In the genomic region with DNA sequence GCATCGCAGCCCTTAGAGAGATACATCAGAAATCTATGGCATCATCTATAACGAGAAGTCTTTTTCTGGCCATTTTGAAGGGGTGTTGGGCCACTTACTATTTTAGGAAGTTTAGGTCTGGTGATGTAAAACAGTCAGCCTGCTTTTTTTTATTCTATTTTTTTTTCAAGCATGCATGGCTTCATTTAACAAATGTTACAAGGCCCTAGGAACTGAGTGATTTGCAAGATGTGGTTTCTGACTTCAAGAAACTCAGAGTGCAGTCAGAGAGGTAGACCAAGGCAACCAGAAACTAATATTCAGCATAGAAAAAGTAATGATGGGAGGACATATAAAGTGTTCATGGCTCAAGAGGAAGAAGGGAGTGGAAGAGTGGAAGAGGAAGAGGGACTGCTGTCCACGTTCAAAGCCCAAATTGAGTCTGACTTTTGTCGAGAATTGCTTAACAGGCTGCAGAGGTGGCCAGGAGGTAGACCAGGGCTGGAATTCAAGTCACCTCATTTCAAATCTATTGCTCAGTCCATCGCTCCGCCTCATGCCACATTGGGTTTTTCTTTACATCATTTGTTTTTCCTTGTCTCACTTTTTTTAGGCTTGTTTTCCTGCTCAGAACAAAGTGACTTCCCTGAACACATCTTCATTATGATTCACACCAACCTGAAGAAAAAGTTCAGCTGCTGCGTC, we compare ENCODE assay signal across 10 cellular contexts.
A peak's percentile ranks its signal among the peaks of the same experiment; 100 is the strongest.
DNase-seq lines count a peak whose midpoint lies in the region; ATAC-seq and TF ChIP-seq lines count a peak whose summit lies in the region.
"Had no signal": no experiment of that assay in that cellular context is flagged by ENCODE, and none has a peak within 500 bp of the region (broad histone marks: within the 10 kb centered on the region; RNA-seq: fewer than 3 reads in every experiment).

No MANE protein-coding gene starts in this region.

- H3K4me2 ChIP-seq in GM23338: no peak overlapping the region

- CTCF ChIA-PET in activated B cell treated with CpG ODN at 0.5 μM for 24 hours (lab: Charles Lee): no interaction called here

- H3K4me3 Mint-ChIP-seq in T-helper 2 cell treated with Interferon-gamma antibody and Interleukin-4, amounts not matched to agents 5 μg/mL and 100 μg/mL, for 36 hours: peak overlapping the region; percentile 83
- H3K4me3 Mint-ChIP-seq in GM23338: no peak overlapping the region
- peak overlapping the region; percentile 74 for H3K4me3 Mint-ChIP-seq in activated B cell treated with CpG ODN at 0.5 μM for 24 hours
- no peak overlapping the region for H3K4me3 Mint-ChIP-seq in nephron progenitor cell

- H3K4me1 Mint-ChIP-seq in T-helper 2 cell treated with Interferon-gamma antibody and Interleukin-4, amounts not matched to agents 5 μg/mL and 100 μg/mL, for 36 hours (ENCODE audit: low read depth): peaks cover 72% of the 10 kb centered on the region
- H3K4me1 Mint-ChIP-seq in GM23338: no peaks in the 10 kb centered on the region
- H3K4me1 Mint-ChIP-seq in activated B cell treated with CpG ODN at 0.5 μM for 24 hours: peaks cover 87% of the 10 kb centered on the region
- no peaks in the 10 kb centered on the region for H3K4me1 Mint-ChIP-seq in nephron progenitor cell

- H3K27me3 ChIP-seq in GM23338 (ENCODE audit: insufficient read depth): no peaks in the 10 kb centered on the region

- DNase-seq in T-helper 2 cell treated with Interferon-gamma antibody and Interleukin-4, amounts not matched to agents 5 μg/mL and 100 μg/mL, for 36 hours (ENCODE audit: low spot score): no peak
- DNase-seq in T-helper 2 cell (no peak), GM23338 (ENCODE audit: low spot score) (no peak), activated B cell treated with CpG ODN at 0.5 μM for 24 hours (no peak), nephron progenitor cell (no peak), glomerular visceral epithelial cell (ENCODE audit: extremely low spot score) (no peak), HT-29 (ENCODE audit: low spot score) (no peak)
- DNase-seq in stimulated activated CD4-positive, alpha-beta T cell treated with anti-CD3 and anti-CD28 coated beads, Interleukin-12 subunit alpha, Interleukin-12 subunit beta, amount 100 ng/mL, for 4 hours: no peak
- DNase-seq: hypothalamus, NCI-H69 had no signal

- H3K27ac Mint-ChIP-seq in T-helper 2 cell treated with Interferon-gamma antibody and Interleukin-4, amounts not matched to agents 5 μg/mL and 100 μg/mL, for 36 hours: peak overlapping the region; percentile 97
- H3K27ac Mint-ChIP-seq in GM23338 (0 out of 2 replicates have a peak overlapping the region, but pooled peaks have one; percentile 58), activated B cell treated with CpG ODN at 0.5 μM for 24 hours (peak overlapping the region; percentile 97), nephron progenitor cell (peak overlapping the region; percentile 1)

- H3K79me2 ChIP-seq in GM23338 (replicated peaks; ENCODE audit: insufficient read depth): peaks cover 15% of the 10 kb centered on the region

- H2AFZ ChIP-seq in GM23338: no peak overlapping the region

- H3K36me3 ChIP-seq in GM23338 (ENCODE audit: insufficient read depth): peaks cover 16% of the 10 kb centered on the region

- H3K4me1 ChIP-seq in GM23338 (ENCODE audit: insufficient read depth): no peaks in the 10 kb centered on the region

- intact Hi-C loops in activated B cell treated with CpG ODN at 0.5 μM for 24 hours (cut with micrococcal nuclease): no loop called here

- POLR2A ChIA-PET in activated B cell treated with CpG ODN at 0.5 μM for 24 hours (lab: Charles Lee): interaction anchor here (0.6 to 9.2 kb wide), 13 partner anchors 11 to 110 kb away, joined by 3 to 80 read pairs (median 13); no protein-coding TSS in a partner anchor

- TF ChIP-seq CTCF in GM23338 (conservative IDR thresholded peaks at IDR 0.05; ENCODE audit: low read depth in 2 of 2) (no peak), activated B cell treated with CpG ODN at 0.5 μM for 24 hours (IDR thresholded peaks at IDR 0.05) (no peak), nephron progenitor cell (IDR thresholded peaks at IDR 0.05) (no peak)

- 0 out of 2 replicates have a peak overlapping the region, but pooled peaks have one; percentile 1 for H3K27ac ChIP-seq in GM23338 (ENCODE audit: low read depth)

- no peaks in the 10 kb centered on the region; the same call in 1 of the 2 replicates for H4K20me1 ChIP-seq in GM23338 (replicated peaks; ENCODE audit: insufficient read depth)

- ATAC-seq in GM23338: no peak
- ATAC-seq in activated B cell treated with CpG ODN at 0.5 μM for 24 hours (ENCODE audit: low read depth): peak; percentile 48

- no peaks in the 10 kb centered on the region for H3K9me2 ChIP-seq in GM23338 (ENCODE audit: insufficient read depth)

- no peaks in the 10 kb centered on the region for H3K9me3 Mint-ChIP-seq in T-helper 2 cell treated with Interferon-gamma antibody and Interleukin-4, amounts not matched to agents 5 μg/mL and 100 μg/mL, for 36 hours
- H3K9me3 Mint-ChIP-seq in GM23338: no peaks in the 10 kb centered on the region
- no peaks in the 10 kb centered on the region for H3K9me3 Mint-ChIP-seq in activated B cell treated with CpG ODN at 0.5 μM for 24 hours
- H3K9me3 Mint-ChIP-seq in nephron progenitor cell: peaks cover 5% of the 10 kb centered on the region

- no peak overlapping the region for H3K4me3 ChIP-seq in GM23338

- peaks cover 79% of the 10 kb centered on the region for H3K36me3 Mint-ChIP-seq in T-helper 2 cell treated with Interferon-gamma antibody and Interleukin-4, amounts not matched to agents 5 μg/mL and 100 μg/mL, for 36 hours (ENCODE audit: low read depth)
- H3K36me3 Mint-ChIP-seq in GM23338 (ENCODE audit: low read depth): peaks cover 84% of the 10 kb centered on the region
- peaks cover 86% of the 10 kb centered on the region for H3K36me3 Mint-ChIP-seq in activated B cell treated with CpG ODN at 0.5 μM for 24 hours (ENCODE audit: low read depth)
- peaks cover 88% of the 10 kb centered on the region for H3K36me3 Mint-ChIP-seq in nephron progenitor cell (ENCODE audit: low read depth)

- H3F3A ChIP-seq in GM23338 (replicated peaks; ENCODE audit: low read depth): no peaks in the 10 kb centered on the region

- no peaks in the 10 kb centered on the region for H3K27me3 Mint-ChIP-seq in T-helper 2 cell treated with Interferon-gamma antibody and Interleukin-4, amounts not matched to agents 5 μg/mL and 100 μg/mL, for 36 hours (ENCODE audit: low read depth)
- H3K27me3 Mint-ChIP-seq in GM23338 (ENCODE audit: insufficient read depth, low read depth, poor library complexity): peaks cover 4% of the 10 kb centered on the region
- no peaks in the 10 kb centered on the region for H3K27me3 Mint-ChIP-seq in activated B cell treated with CpG ODN at 0.5 μM for 24 hours
- H3K27me3 Mint-ChIP-seq in nephron progenitor cell (ENCODE audit: low read depth, poor library complexity): no peaks in the 10 kb centered on the region

TF ChIP-seq in GM23338, 12 proteins besides CTCF, POLR2A, EP300 and RAD21:
- TF ChIP-seq EZH2 (IDR thresholded peaks at IDR 0.05; ENCODE audit: low read depth, unreplicated experiment) (no peak), NANOG (IDR thresholded peaks at IDR 0.05; ENCODE audit: borderline replicate concordance) (no peak), EZH2phosphoT487 (IDR thresholded peaks at IDR 0.05; ENCODE audit: unreplicated experiment) (no peak), POLR2AphosphoS5 (IDR thresholded peaks at IDR 0.05; ENCODE audit: low read depth) (no peak), ZNF114 (CRISPR knock-in tag; IDR thresholded peaks at IDR 0.05) (no peak), JUNB (IDR thresholded peaks at IDR 0.05; ENCODE audit: unreplicated experiment) (no peak), ZNF331 (CRISPR knock-in tag; IDR thresholded peaks at IDR 0.05; ENCODE audit: low read depth) (no peak), ETS1 (IDR thresholded peaks at IDR 0.05) (no peak)
- TF ChIP-seq, protein P1, sequence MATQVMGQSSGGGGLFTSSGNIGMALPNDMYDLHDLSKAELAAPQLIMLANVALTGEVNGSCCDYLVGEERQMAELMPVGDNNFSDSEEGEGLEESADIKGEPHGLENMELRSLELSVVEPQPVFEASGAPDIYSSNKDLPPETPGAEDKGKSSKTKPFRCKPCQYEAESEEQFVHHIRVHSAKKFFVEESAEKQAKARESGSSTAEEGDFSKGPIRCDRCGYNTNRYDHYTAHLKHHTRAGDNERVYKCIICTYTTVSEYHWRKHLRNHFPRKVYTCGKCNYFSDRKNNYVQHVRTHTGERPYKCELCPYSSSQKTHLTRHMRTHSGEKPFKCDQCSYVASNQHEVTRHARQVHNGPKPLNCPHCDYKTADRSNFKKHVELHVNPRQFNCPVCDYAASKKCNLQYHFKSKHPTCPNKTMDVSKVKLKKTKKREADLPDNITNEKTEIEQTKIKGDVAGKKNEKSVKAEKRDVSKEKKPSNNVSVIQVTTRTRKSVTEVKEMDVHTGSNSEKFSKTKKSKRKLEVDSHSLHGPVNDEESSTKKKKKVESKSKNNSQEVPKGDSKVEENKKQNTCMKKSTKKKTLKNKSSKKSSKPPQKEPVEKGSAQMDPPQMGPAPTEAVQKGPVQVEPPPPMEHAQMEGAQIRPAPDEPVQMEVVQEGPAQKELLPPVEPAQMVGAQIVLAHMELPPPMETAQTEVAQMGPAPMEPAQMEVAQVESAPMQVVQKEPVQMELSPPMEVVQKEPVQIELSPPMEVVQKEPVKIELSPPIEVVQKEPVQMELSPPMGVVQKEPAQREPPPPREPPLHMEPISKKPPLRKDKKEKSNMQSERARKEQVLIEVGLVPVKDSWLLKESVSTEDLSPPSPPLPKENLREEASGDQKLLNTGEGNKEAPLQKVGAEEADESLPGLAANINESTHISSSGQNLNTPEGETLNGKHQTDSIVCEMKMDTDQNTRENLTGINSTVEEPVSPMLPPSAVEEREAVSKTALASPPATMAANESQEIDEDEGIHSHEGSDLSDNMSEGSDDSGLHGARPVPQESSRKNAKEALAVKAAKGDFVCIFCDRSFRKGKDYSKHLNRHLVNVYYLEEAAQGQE (IDR thresholded peaks at IDR 0.05; ENCODE audit: unreplicated experiment): no peak

Comparison
In these comparisons a context has a peak if more than half of its experiments do, and no peak if none do; other contexts are left out.
1. H3K27ac Mint-ChIP-seq: peak in every context shown above with its lines; median percentile 97 in T-helper 2 cell treated with Interferon-gamma antibody and Interleukin-4, amounts not matched to agents 5 μg/mL and 100 μg/mL, for 36 hours; 97 in activated B cell treated with CpG ODN at 0.5 μM for 24 hours; 58 in GM23338; 1 in nephron progenitor cell.
2. H3K4me3 Mint-ChIP-seq: peak in T-helper 2 cell treated with Interferon-gamma antibody and Interleukin-4, amounts not matched to agents 5 μg/mL and 100 μg/mL, for 36 hours (single experiment) and activated B cell treated with CpG ODN at 0.5 μM for 24 hours (single experiment); none in GM23338 (single experiment) and nephron progenitor cell (single experiment).